ENCODE assay signal across 8 cellular contexts in genomic region chr1:35883681-35884155, GRCh38. TPM values are rescaled to one million over a fixed set of nuclear protein-coding genes. Genes with fewer than 3 reads are reported as not detected.
DNase-seq lines count a peak whose midpoint lies in the region; ATAC-seq, FAIRE-seq and TF ChIP-seq lines count a peak whose summit lies in the region.

No MANE protein-coding gene starts in this region.

- no peaks in the 10 kb centered on the region for H3K9me3 Mint-ChIP-seq in CD8-positive, alpha-beta memory T cell
- H3K9me3 Mint-ChIP-seq in stimulated activated naive CD8-positive, alpha-beta T cell treated with anti-CD3 and anti-CD28 coated beads, Interleukin-15, amount 100 ng/mL, for 72 hours: no peaks in the 10 kb centered on the region

- H3K4me3 ChIP-seq in CD8-positive, alpha-beta memory T cell (ENCODE audit: low read length): peak overlapping the region; percentile 95
- H3K4me3 ChIP-seq in muscle layer of duodenum (ENCODE audit: low read depth in 1 of 2, low read length in 2 of 2): peak overlapping the region; percentile 95 to 99

- peak; percentile 6 for ATAC-seq in stimulated activated naive CD8-positive, alpha-beta T cell treated with anti-CD3 and anti-CD28 coated beads, Interleukin-15, amount 100 ng/mL, for 72 hours
- ATAC-seq in HG03520 (IDR thresholded peaks at IDR 0.05; ENCODE audit: unreplicated experiment): no peak

- peak overlapping the region; percentile 73 for H3K27ac ChIP-seq in CD8-positive, alpha-beta memory T cell (ENCODE audit: low read depth, low read length)
- peak overlapping the region; percentile 87 for H3K27ac ChIP-seq in muscle layer of duodenum (ENCODE audit: low read length)

- peaks cover 48 to 56% (median 53%) of the 10 kb centered on the region in 3 donors for H3K4me1 Mint-ChIP-seq in CD8-positive, alpha-beta memory T cell
- peaks cover 50% of the 10 kb centered on the region for H3K4me1 Mint-ChIP-seq in stimulated activated naive CD8-positive, alpha-beta T cell treated with anti-CD3 and anti-CD28 coated beads, Interleukin-15, amount 100 ng/mL, for 72 hours

- H3K27ac Mint-ChIP-seq in CD8-positive, alpha-beta memory T cell: peak overlapping the region; percentile 2 to 92 (median 85)
- H3K27ac Mint-ChIP-seq in stimulated activated naive CD8-positive, alpha-beta T cell treated with anti-CD3 and anti-CD28 coated beads, Interleukin-15, amount 100 ng/mL, for 72 hours: peak overlapping the region; percentile 97

- no peaks in the 10 kb centered on the region for H3K9me3 ChIP-seq in CD8-positive, alpha-beta memory T cell (ENCODE audit: low read length)
- H3K9me3 ChIP-seq in muscle layer of duodenum (ENCODE audit: control insufficient read depth in 1 of 2, low read length in 2 of 2): no peaks in the 10 kb centered on the region

- FAIRE-seq in H54 (lab: Jason Lieb, UNC): no peak

- H3K36me3 Mint-ChIP-seq in CD8-positive, alpha-beta memory T cell: peaks cover 3 to 11% (median 4%) of the 10 kb centered on the region in 3 donors

- no peak for TF ChIP-seq POLR2A in H54 (IDR thresholded peaks at IDR 0.05; ENCODE audit: low read depth, low read length)

- no peaks in the 10 kb centered on the region for H3K27me3 ChIP-seq in CD8-positive, alpha-beta memory T cell (ENCODE audit: insufficient read depth, low read length, poor library complexity, severe bottlenecking)
- no peaks in the 10 kb centered on the region for H3K27me3 ChIP-seq in muscle layer of duodenum (ENCODE audit: low read depth, low read length)

- POLR2A ChIA-PET in CD8-positive, alpha-beta memory T cell (lab: Charles Lee): interaction anchor here (1.0 to 1.2 kb wide), 3 partner anchors 47 to 377 kb away, joined by 3 to 8 read pairs (median 4); partner anchors contain the start of genes AGO3 and TRAPPC3

- H3K4me3 Mint-ChIP-seq in CD8-positive, alpha-beta memory T cell: peak overlapping the region; percentile 90 to 95 (median 92)
- peak overlapping the region; percentile 99 to 100 for H3K4me3 Mint-ChIP-seq in stimulated activated naive CD8-positive, alpha-beta T cell treated with anti-CD3 and anti-CD28 coated beads, Interleukin-15, amount 100 ng/mL, for 72 hours

- CTCF ChIA-PET in CD8-positive, alpha-beta memory T cell (lab: Charles Lee): interaction anchor here (0.6 to 2.3 kb wide), 16 partner anchors 8 to 205 kb away, joined by 3 to 18 read pairs (median 5); partner anchors contain the start of genes ADPRS and AGO3

- H3K36me3 ChIP-seq in CD8-positive, alpha-beta memory T cell (ENCODE audit: insufficient read depth, low read length): no peaks in the 10 kb centered on the region
- peaks cover 0 to 6% of the 10 kb centered on the region in 2 donors for H3K36me3 ChIP-seq in muscle layer of duodenum (ENCODE audit: control insufficient read depth in 1 of 2, insufficient read depth in 2 of 2, low read length in 2 of 2)

- DNase-seq in CD8-positive, alpha-beta memory T cell: peak; percentile 31 to 64 (median 37)
- DNase-seq in H54 (ENCODE audit: insufficient read length, low spot score) (peak; percentile 49), NCI-H510A (lab: John Stamatoyannopoulos, UW) (peak; percentile 93), activated T-cell treated with anti-CD3 and anti-CD28 coated beads for 1 hour (ENCODE audit: low read depth) (peak; percentile 10), epidermal melanocyte (ENCODE audit: insufficient read length, low spot score) (peak; percentile 42)
- DNase-seq in stimulated activated naive CD8-positive, alpha-beta T cell treated with anti-CD3 and anti-CD28 coated beads, Interleukin-15, amount 100 ng/mL, for 72 hours: peak; percentile 25 to 50

- peaks cover 0 to 5% of the 10 kb centered on the region in 2 donors for H3K27me3 Mint-ChIP-seq in CD8-positive, alpha-beta memory T cell
- no peaks in the 10 kb centered on the region for H3K27me3 Mint-ChIP-seq in stimulated activated naive CD8-positive, alpha-beta T cell treated with anti-CD3 and anti-CD28 coated beads, Interleukin-15, amount 100 ng/mL, for 72 hours

- H3K4me1 ChIP-seq in CD8-positive, alpha-beta memory T cell (ENCODE audit: insufficient read depth, low read length): peaks cover 45% of the 10 kb centered on the region
- H3K4me1 ChIP-seq in muscle layer of duodenum (ENCODE audit: control insufficient read depth in 1 of 2, insufficient read depth in 2 of 2, low read length in 2 of 2): peaks cover 23 to 31% of the 10 kb centered on the region in 2 donors

RNA-seq across cellular contexts. Expression of gene AGO1, which starts 0.7 kb away (rescaled TPM):
- total RNA-seq in CD8-positive, alpha-beta memory T cell: 10 to 100 TPM; 41.0 to 41.6 TPM
- polyA plus RNA-seq in CD8-positive, alpha-beta memory T cell: 9.4 TPM

RNA-seq across cellular contexts. Expression of gene AGO3, which starts 47.2 kb away (rescaled TPM):
- total RNA-seq in CD8-positive, alpha-beta memory T cell: 10 to 100 TPM; 30.0 to 31.3 TPM
- polyA plus RNA-seq in CD8-positive, alpha-beta memory T cell: 12.8 TPM

Comparison
In these comparisons a context has a peak if more than half of its experiments do, and no peak if none do; other contexts are left out.
1. DNase-seq: peak in every context shown above with its lines; median percentile 93 in NCI-H510A; 49 in H54; 42 in epidermal melanocyte; 38 in stimulated activated naive CD8-positive, alpha-beta T cell treated with anti-CD3 and anti-CD28 coated beads, Interleukin-15, amount 100 ng/mL, for 72 hours; 37 in CD8-positive, alpha-beta memory T cell; 10 in activated T-cell treated with anti-CD3 and anti-CD28 coated beads for 1 hour.